ENCODE assay signal across 8 cellular contexts in genomic region chr1:153922076-153922837, GRCh38.
A peak's percentile ranks its signal among the peaks of the same experiment; 100 is the strongest.
DNase-seq lines count a peak whose midpoint lies in the region; ATAC-seq and TF ChIP-seq lines count a peak whose summit lies in the region.

No MANE protein-coding gene starts in this region.

- H3K4me1 ChIP-seq in OCI-LY1 (ENCODE audit: insufficient read depth, low read length, severe bottlenecking) = peaks cover 34% of the 10 kb centered on the region

- TF ChIP-seq CTCF in OCI-LY1 (IDR thresholded peaks at IDR 0.05; ENCODE audit: low read length) = peak; percentile 36; the same call in 1 of the 2 replicates

- H3K27ac ChIP-seq in OCI-LY1 (ENCODE audit: low read depth, low read length, poor library complexity, severe bottlenecking) = peak overlapping the region; percentile 70

- ATAC-seq in GM18907 (IDR thresholded peaks at IDR 0.05; ENCODE audit: unreplicated experiment) = peak; percentile 44
- ATAC-seq in HG03108 (IDR thresholded peaks at IDR 0.05; ENCODE audit: unreplicated experiment) = peak; percentile 19

- DNase-seq in COLO668 (lab: John Stamatoyannopoulos, UW; ENCODE audit: unreplicated experiment) (peak; percentile 89), hepatic stellate cell (ENCODE audit: low spot score) (peak; percentile 19), skeletal muscle cell (ENCODE audit: low read depth) (no peak), cerebellar cortex (ENCODE audit: low spot score) (no peak)
- peak; percentile 65 for DNase-seq in activated naive CD4-positive, alpha-beta T cell treated with anti-CD3 and anti-CD28 coated beads, Interleukin-2, amount 50 U/mL, for 16 hours

- peaks cover 50% of the 10 kb centered on the region for H3K79me2 ChIP-seq in OCI-LY1 (ENCODE audit: insufficient read depth, low read length)

- H3K4me3 ChIP-seq in OCI-LY1 (ENCODE audit: low read depth, low read length, poor library complexity, severe bottlenecking) (peak overlapping the region; percentile 83), skeletal muscle cell (ENCODE audit: low read depth, low read length) (peak overlapping the region; percentile 78)

- H3K27me3 ChIP-seq in OCI-LY1 (ENCODE audit: insufficient read depth, low read length) = no peaks in the 10 kb centered on the region

- no peaks in the 10 kb centered on the region for H3K9me3 ChIP-seq in OCI-LY1 (ENCODE audit: low read length)

- no peak overlapping the region for H2AFZ ChIP-seq in OCI-LY1 (ENCODE audit: low read length)

- peaks cover 28% of the 10 kb centered on the region; the same call in 1 of the 2 replicates for H3K36me3 ChIP-seq in OCI-LY1 (ENCODE audit: insufficient read depth, low read length)

- H3K9me2 ChIP-seq in OCI-LY1 (ENCODE audit: low read depth, low read length) = no peaks in the 10 kb centered on the region

- peaks cover 3% of the 10 kb centered on the region; the same call in 1 of the 2 replicates for H4K20me1 ChIP-seq in OCI-LY1 (ENCODE audit: insufficient read depth, low read length)

- peak overlapping the region; percentile 87 for H3K9ac ChIP-seq in OCI-LY1 (ENCODE audit: low read length)

- no peaks in the 10 kb centered on the region for H3F3A ChIP-seq in OCI-LY1 (ENCODE audit: insufficient read depth, low read length)

- H3K4me2 ChIP-seq in OCI-LY1 (ENCODE audit: low read length) = peak overlapping the region; percentile 95

Comparison
In these comparisons a context has a peak if more than half of its experiments do, and no peak if none do; other contexts are left out.
1. DNase-seq: peak in COLO668 (single experiment), activated naive CD4-positive, alpha-beta T cell treated with anti-CD3 and anti-CD28 coated beads, Interleukin-2, amount 50 U/mL, for 16 hours (single experiment) and hepatic stellate cell (single experiment); none in skeletal muscle cell (single experiment) and cerebellar cortex (single experiment).